In genomic region chr17:27892866-27893769, GRCh38 we compare ENCODE assay signal across 8 cellular contexts. TPM values are rescaled to one million over a fixed set of nuclear protein-coding genes. Genes with fewer than 3 reads are reported as not detected.
DNase-seq lines count a peak whose midpoint lies in the region; TF ChIP-seq lines count a peak whose summit lies in the region.

Gene LYRM9 (minus strand): TSS chr17:27893365. CDS start chr17:27882694, 10,671 bp downstream.

- TF ChIP-seq EP300 in SK-N-SH (IDR thresholded peaks at IDR 0.05; ENCODE audit: borderline replicate concordance in 1 of 2, low read depth in 1 of 2, low read length in 1 of 2) (no peak), ovary (IDR thresholded peaks at IDR 0.05) (no peak)

- peak; percentile 44 for TF ChIP-seq RAD21 in SK-N-SH (IDR thresholded peaks at IDR 0.05; ENCODE audit: low read length)

- 12% methylated on average over 12 of the region's 75 CpGs for WGBS in SK-N-SH (ENCODE audit: low lambda C conversion rate)
- 1% methylated on average over 60 to 75 of the region's 75 CpGs for WGBS in ovary, 3 donors
- 1% methylated on average over 75 of the region's 75 CpGs for WGBS in thymus

- H3K4me3 Mint-ChIP-seq in activated naive CD8-positive, alpha-beta T cell = peak within 1 kb of the TSS; percentile 90
- H3K4me3 Mint-ChIP-seq in glutamatergic neuron (ENCODE audit: unreplicated experiment) = peak within 1 kb of the TSS; percentile 86

- no peaks in the 10 kb centered on the region for H3K79me2 ChIP-seq in SK-N-SH (ENCODE audit: insufficient read depth)

- peak within 1 kb of the TSS; percentile 86 for H3K4me2 ChIP-seq in SK-N-SH

- no peaks in the 10 kb centered on the region for H3K9me2 ChIP-seq in SK-N-SH

- H3F3A ChIP-seq in SK-N-SH (replicated peaks; ENCODE audit: insufficient read depth) = no peaks in the 10 kb centered on the region

- H3K4me1 Mint-ChIP-seq in activated naive CD8-positive, alpha-beta T cell (ENCODE audit: low read depth) = peaks cover 20% of the 10 kb centered on the region
- H3K4me1 Mint-ChIP-seq in glutamatergic neuron (ENCODE audit: low read depth, unreplicated experiment) = peaks cover 23% of the 10 kb centered on the region

- H3K36me3 Mint-ChIP-seq in activated naive CD8-positive, alpha-beta T cell = no peaks in the 10 kb centered on the region
- H3K36me3 Mint-ChIP-seq in glutamatergic neuron (ENCODE audit: unreplicated experiment) = no peaks in the 10 kb centered on the region

- TF ChIP-seq POLR2A in ovary (IDR thresholded peaks at IDR 0.05) = peak; percentile 60

- POLR2A ChIA-PET in HEK293 (lab: Yijun Ruan, JAX) = interaction anchor here (0.6 to 1.9 kb wide), 7 partner anchors 9 to 834 kb away, joined by 3 to 12 read pairs (median 6); partner anchors contain the start of genes IFT20 and TNFAIP1
- POLR2A ChIA-PET in SK-N-SH (lab: Yijun Ruan, JAX) = interaction anchor here (0.8 kb wide), 1 partner anchor 88 kb away, joined by 3 read pairs; no protein-coding TSS in a partner anchor

- TF ChIP-seq CTCF in HEK293 (tag by site-specific recombination; IDR thresholded peaks at IDR 0.05) (peak; percentile 68; the same call in 1 of the 2 replicates), SK-N-SH (IDR thresholded peaks at IDR 0.05) (peak; percentile 91), glutamatergic neuron (IDR thresholded peaks at IDR 0.05; ENCODE audit: partially characterized antibody, unreplicated experiment) (peak; percentile 94), ovary (IDR thresholded peaks at IDR 0.05) (peak; percentile 95 to 96 (median 95))

- H4K20me1 ChIP-seq in SK-N-SH (ENCODE audit: insufficient read depth) = no peaks in the 10 kb centered on the region

- CTCF ChIA-PET in HEK293 (lab: Yijun Ruan, JAX) (interaction anchor here (0.5 to 6.5 kb wide), 67 partner anchors 9 to 552 kb away, joined by 3 to 54 read pairs (median 4); partner anchors contain the start of gene NOS2), SK-N-SH (lab: Yijun Ruan, JAX) (interaction anchor here (0.6 to 7.2 kb wide), 61 partner anchors 10 to 647 kb away, joined by 3 to 89 read pairs (median 4); partner anchors contain the start of genes IFT20, NLK and TNFAIP1)

- H3K9me3 ChIP-seq in HEK293 (ENCODE audit: control insufficient read depth, insufficient read depth, low read depth, low read length) (no peaks in the 10 kb centered on the region), SK-N-SH (no peaks in the 10 kb centered on the region), ovary (no peaks in the 10 kb centered on the region), thymus (ENCODE audit: control insufficient read depth) (no peaks in the 10 kb centered on the region)

- H3K27ac ChIP-seq in HEK293 (ENCODE audit: extremely low read depth, low read depth, low read length) (peak within 1 kb of the TSS; percentile 77; the same call in 1 of the 2 replicates), SK-N-SH (ENCODE audit: low read depth in 2 of 2, low read length in 1 of 2) (peak within 1 kb of the TSS; percentile 41 to 77; a peak in 2 of 4 replicates), ovary (peak within 1 kb of the TSS; percentile 59 to 68), thymus (ENCODE audit: low read depth) (peak within 1 kb of the TSS; percentile 46)

- H3K9ac ChIP-seq in SK-N-SH = peak within 1 kb of the TSS; percentile 82

- peak within 1 kb of the TSS; percentile 86 for H2AFZ ChIP-seq in SK-N-SH (ENCODE audit: low read depth)

- H3K4me1 ChIP-seq in HEK293 (ENCODE audit: control insufficient read depth, insufficient read depth, low read length) (no peaks in the 10 kb centered on the region), SK-N-SH (ENCODE audit: control insufficient read depth in 1 of 2, insufficient read depth in 2 of 2, low read depth in 1 of 2, low read length in 1 of 2) (peaks cover 0 to 5% of the 10 kb centered on the region in 2 experiments; a peak in 2 of 4 replicates), ovary (ENCODE audit: insufficient read depth) (no peaks in the 10 kb centered on the region), thymus (ENCODE audit: control insufficient read depth, insufficient read depth, low read length) (no peaks in the 10 kb centered on the region)

- H3K27me3 ChIP-seq in SK-N-SH (ENCODE audit: insufficient read depth) = no peaks in the 10 kb centered on the region
- H3K27me3 ChIP-seq in ovary = no peaks in the 10 kb centered on the region
- peaks cover 8% of the 10 kb centered on the region for H3K27me3 ChIP-seq in thymus (ENCODE audit: control insufficient read depth, insufficient read depth)

- H3K4me3 ChIP-seq in GM08714 (ENCODE audit: low read length) (peak within 1 kb of the TSS; percentile 65), HEK293 (ENCODE audit: low read depth, low read length) (peak within 1 kb of the TSS; percentile 63), SK-N-SH (ENCODE audit: low read depth in 2 of 2, low read length in 1 of 2) (peak within 1 kb of the TSS; percentile 63 to 70), ovary (peak within 1 kb of the TSS; percentile 68), thymus (ENCODE audit: low read length) (peak within 1 kb of the TSS; percentile 87)

- H3K27me3 Mint-ChIP-seq in activated naive CD8-positive, alpha-beta T cell = peaks cover 9% of the 10 kb centered on the region
- peaks cover 2% of the 10 kb centered on the region for H3K27me3 Mint-ChIP-seq in glutamatergic neuron (ENCODE audit: unreplicated experiment)

- intact Hi-C loops in ovary (cut with DNase I) = no loop called here

- DNase-seq in MV-4-11 (lab: John Stamatoyannopoulos, UW) = peak; percentile 76
- DNase-seq in SK-N-SH = peak; percentile 98
- peak; percentile 97 for DNase-seq in glutamatergic neuron
- DNase-seq in ovary = peak; percentile 91 to 96 (median 94)

- H3K27ac Mint-ChIP-seq in activated naive CD8-positive, alpha-beta T cell = peak within 1 kb of the TSS; percentile 11
- peak within 1 kb of the TSS; percentile 88 for H3K27ac Mint-ChIP-seq in glutamatergic neuron (ENCODE audit: unreplicated experiment)

- H3K9me3 Mint-ChIP-seq in activated naive CD8-positive, alpha-beta T cell (ENCODE audit: low read depth) = no peaks in the 10 kb centered on the region
- H3K9me3 Mint-ChIP-seq in glutamatergic neuron (ENCODE audit: unreplicated experiment) = peaks cover 1% of the 10 kb centered on the region

- no peaks in the 10 kb centered on the region for H3K36me3 ChIP-seq in HEK293 (ENCODE audit: control insufficient read depth in 2 of 2, insufficient read depth in 1 of 2, low read length in 2 of 2)
- H3K36me3 ChIP-seq in SK-N-SH (replicated peaks in 1 of 2; ENCODE audit: control insufficient read depth in 1 of 2, insufficient read depth in 2 of 2, low read length in 1 of 2) = no peaks in the 10 kb centered on the region
- no peaks in the 10 kb centered on the region for H3K36me3 ChIP-seq in ovary
- H3K36me3 ChIP-seq in thymus (ENCODE audit: control insufficient read depth, insufficient read depth) = no peaks in the 10 kb centered on the region

TF ChIP-seq in HEK293, 187 proteins besides CTCF, POLR2A, EP300 and RAD21 (continues in another document):
- no peak for TF ChIP-seq ZNF792 (tag by site-specific recombination; IDR thresholded peaks at IDR 0.05)
- no peak for TF ChIP-seq ZNF391 (tag by site-specific recombination; IDR thresholded peaks at IDR 0.05; ENCODE audit: borderline replicate concordance, low read depth)
- no peak for TF ChIP-seq ZNF558 (tag by site-specific recombination; IDR thresholded peaks at IDR 0.05)
- no peak for TF ChIP-seq ZNF239 (tag by site-specific recombination; IDR thresholded peaks at IDR 0.05)
- TF ChIP-seq ZNF221 (tag by site-specific recombination; IDR thresholded peaks at IDR 0.05; ENCODE audit: borderline replicate concordance) = no peak
- TF ChIP-seq ZNF354C (tag by site-specific recombination; IDR thresholded peaks at IDR 0.05; ENCODE audit: borderline replicate concordance, low read depth) = no peak
- peak; percentile 89; the same call in 1 of the 2 replicates for TF ChIP-seq PBX3 (CRISPR knock-in tag; IDR thresholded peaks at IDR 0.05)
- TF ChIP-seq SP3 (tag by site-specific recombination; IDR thresholded peaks at IDR 0.05) = no peak
- no peak for TF ChIP-seq ZBTB17 (tag by site-specific recombination; IDR thresholded peaks at IDR 0.05)

TF ChIP-seq in SK-N-SH, 30 proteins besides CTCF, POLR2A, EP300 and RAD21 (continues in another document):
- peak; percentile 2; the same call in 1 of the 2 replicates for TF ChIP-seq PBX3 (IDR thresholded peaks at IDR 0.05)
- no peak for TF ChIP-seq TCF12 (IDR thresholded peaks at IDR 0.05)
- TF ChIP-seq NRF1 (IDR thresholded peaks at IDR 0.05; ENCODE audit: low read depth, low read length) = peak; percentile 80
- TF ChIP-seq SMC3 (IDR thresholded peaks at IDR 0.05; ENCODE audit: low read depth, low read length) = peak; percentile 45; the same call in 1 of the 2 replicates
- no peak for TF ChIP-seq YY1 (IDR thresholded peaks at IDR 0.05; ENCODE audit: low read depth)
- no peak for TF ChIP-seq RFX5 (IDR thresholded peaks at IDR 0.05; ENCODE audit: low read length)
- no peak for TF ChIP-seq FOXJ3 (CRISPR knock-in tag; IDR thresholded peaks at IDR 0.05)
- no peak for TF ChIP-seq TEAD4 (IDR thresholded peaks at IDR 0.05; ENCODE audit: borderline replicate concordance, insufficient read depth)
- TF ChIP-seq FOSL2 (IDR thresholded peaks at IDR 0.05; ENCODE audit: borderline replicate concordance, low read depth) = no peak
- TF ChIP-seq RXRA (IDR thresholded peaks at IDR 0.05; ENCODE audit: borderline replicate concordance, low read depth) = no peak
- peak; percentile 36; the same call in 1 of the 2 replicates for TF ChIP-seq POLR2AphosphoS5 (IDR thresholded peaks at IDR 0.05; ENCODE audit: low read depth, low read length)
- TF ChIP-seq NFIC (IDR thresholded peaks at IDR 0.05; ENCODE audit: borderline replicate concordance) = no peak
- no peak for TF ChIP-seq JUND (IDR thresholded peaks at IDR 0.05)

RNA-seq across cellular contexts. Expression of gene LYRM9, which starts in this region (rescaled TPM):
- polyA plus RNA-seq in SK-N-SH (2012; rRNA removed) (4.6 and 5.7 TPM in 2 replicates), ovary (10 to 100 TPM; 18.6 to 24.7 TPM), thymus (27.7 TPM)
- polyA plus RNA-seq in SK-N-SH (2012; cell fraction: cytosol; rRNA removed) = 4.3 and 4.9 TPM in 2 replicates
- polyA plus RNA-seq in SK-N-SH (2012; cell fraction: nucleus; rRNA removed) = 14.7 and 22.4 TPM in 2 replicates
- total RNA-seq in glutamatergic neuron (ENCODE audit: unreplicated experiment) (10.6 TPM), ovary (10 to 100 TPM; 17.5 to 39.8 (median 20.5) TPM)

Comparison
In these comparisons a context has a peak if more than half of its experiments do, and no peak if none do; other contexts are left out.
1. Peak in every context shown above with its lines: DNase-seq, H3K4me3 ChIP-seq and H3K27ac ChIP-seq.